Comparison of ENCODE assay signal across 23 cellular contexts in genomic region chr6:2626381-2626780, GRCh38.
DNase-seq lines count a peak whose midpoint lies in the region; ATAC-seq and TF ChIP-seq lines count a peak whose summit lies in the region.
"Had no signal": no experiment of that assay in that cellular context is flagged by ENCODE, and none has a peak within 500 bp of the region (broad histone marks: within the 10 kb centered on the region; RNA-seq: fewer than 3 reads in every experiment).

No MANE protein-coding gene starts in this region.

- no peak for ATAC-seq in GM19324 (IDR thresholded peaks at IDR 0.05; ENCODE audit: low FRiP score, unreplicated experiment)
- ATAC-seq: Right ventricle myocardium inferior had no signal

- TF ChIP-seq CTCF in type B pancreatic cell (conservative IDR thresholded peaks at IDR 0.05): no peak

- no peak overlapping the region for H3K4me3 Mint-ChIP-seq in type B pancreatic cell
- H3K4me3 Mint-ChIP-seq: activated naive CD8-positive, alpha-beta T cell treated with anti-CD3 and anti-CD28 coated beads for 36 hours; memory B cell; naive B cell had no signal

- peaks cover 4% of the 10 kb centered on the region for H3K36me3 Mint-ChIP-seq in type B pancreatic cell
- H3K36me3 Mint-ChIP-seq: activated naive CD8-positive, alpha-beta T cell treated with anti-CD3 and anti-CD28 coated beads for 36 hours; memory B cell; naive B cell had no signal

- peak; percentile 81 for DNase-seq in G401 (ENCODE audit: low spot score)
- peak; percentile 18 for DNase-seq in OCI-M1 (lab: John Stamatoyannopoulos, UW)
- peak; percentile 79 for DNase-seq in cerebellar cortex (ENCODE audit: low spot score)
- peak; percentile 27 for DNase-seq in non-pigmented ciliary epithelial cell (ENCODE audit: low read depth)
- no peak for DNase-seq in SIG-M5 treated with dmso at 0.1 percent for 504 hours (lab: John Stamatoyannopoulos, UW; ENCODE audit: unreplicated experiment)
- DNase-seq in type B pancreatic cell (ENCODE audit: extremely low spot score, unreplicated experiment): no peak
- DNase-seq: activated CD4-positive, alpha-beta T cell treated with anti-CD3 and anti-CD28 coated beads, Interleukin-2, amount 50 U/mL, for 4 hours; activated CD4-positive, CD25-positive, alpha-beta regulatory T cell; activated naive CD8-positive, alpha-beta T cell treated with anti-CD3 and anti-CD28 coated beads for 36 hours; EL; glutamatergic neuron; kidney glomerular epithelial cell; naive B cell; NCI-H1092 treated with DMSO at 0.1 percent for 48 hours; NCI-H2029; NCI-H2227 treated with DMSO at 0.1 percent for 48 hours; NCI-H774; stimulated activated CD4-positive, alpha-beta T cell treated with anti-CD3 and anti-CD28 coated beads, Interleukin-4, amount 100 ng/mL, for 4 hours; stimulated activated naive CD4-positive, alpha-beta T cell; testis had no signal

- H3K27ac Mint-ChIP-seq in type B pancreatic cell: no peak overlapping the region
- H3K27ac Mint-ChIP-seq: activated naive CD8-positive, alpha-beta T cell treated with anti-CD3 and anti-CD28 coated beads for 36 hours; memory B cell; naive B cell had no signal

- H3K4me1 Mint-ChIP-seq in type B pancreatic cell (ENCODE audit: unreplicated experiment): peaks cover 38% of the 10 kb centered on the region
- H3K4me1 Mint-ChIP-seq: activated naive CD8-positive, alpha-beta T cell treated with anti-CD3 and anti-CD28 coated beads for 36 hours; memory B cell; naive B cell had no signal

- in situ Hi-C loops in G401 (cut with HindIII; ENCODE audit: low sequenced_read_pairs): no loop called here

- H3K27me3 Mint-ChIP-seq in type B pancreatic cell: no peaks in the 10 kb centered on the region
- H3K27me3 Mint-ChIP-seq: activated naive CD8-positive, alpha-beta T cell treated with anti-CD3 and anti-CD28 coated beads for 36 hours had no signal

- H3K9me3 Mint-ChIP-seq in type B pancreatic cell: peaks cover 3% of the 10 kb centered on the region
- H3K9me3 Mint-ChIP-seq: activated naive CD8-positive, alpha-beta T cell treated with anti-CD3 and anti-CD28 coated beads for 36 hours; memory B cell; naive B cell had no signal

Comparison
In these comparisons a context has a peak if more than half of its experiments do, and no peak if none do; other contexts are left out.
1. DNase-seq: peak in G401 (single experiment), OCI-M1 (single experiment), cerebellar cortex (single experiment) and non-pigmented ciliary epithelial cell (single experiment); none in SIG-M5 treated with dmso at 0.1 percent for 504 hours (single experiment) and type B pancreatic cell (single experiment).